Comparison of ENCODE assay signal across 8 cellular contexts in genomic region chr14:75981826-75982723, GRCh38. TPM values are rescaled to one million over a fixed set of nuclear protein-coding genes. Genes with fewer than 3 reads are reported as not detected.
DNase-seq lines count a peak whose midpoint lies in the region; ATAC-seq and TF ChIP-seq lines count a peak whose summit lies in the region.

Gene TGFB3 (minus strand): TSS chr14:75981995. CDS start chr14:75980893, 1,102 bp downstream.

- H3K4me3 ChIP-seq in HCT116 (replicated peaks in 1 of 2; ENCODE audit: low read depth in 1 of 2, low read length in 2 of 2) (peak within 1 kb of the TSS; percentile 53 to 86), left ventricle myocardium inferior (peak within 1 kb of the TSS; percentile 87), transverse colon (peak within 1 kb of the TSS; percentile 56 to 93 (median 70))

- H3K9me3 Mint-ChIP-seq in T-helper 1 cell treated with Interleukin-12 subunit alpha and Interleukin-12 subunit beta and Interleukin-4 antibody, amounts not matched to agents 30 μg/mL and 1 μg/mL, for 36 hours, result no peaks in the 10 kb centered on the region

- no peaks in the 10 kb centered on the region for H3K36me3 ChIP-seq in HCT116 (ENCODE audit: control insufficient read depth in 1 of 2, insufficient read depth in 2 of 2, low read length in 2 of 2)
- no peaks in the 10 kb centered on the region for H3K36me3 ChIP-seq in left ventricle myocardium inferior
- H3K36me3 ChIP-seq in transverse colon, result no peaks in the 10 kb centered on the region

- TF ChIP-seq RAD21 in HCT116 (IDR thresholded peaks at IDR 0.05; ENCODE audit: low read depth), result peak; percentile 83

- H3K9ac ChIP-seq in HCT116 (ENCODE audit: low read length), result peak within 1 kb of the TSS; percentile 77

- POLR2A ChIA-PET in HCT116 (lab: Charles Lee), result interaction anchor here (1.0 to 1.5 kb wide), 3 partner anchors 75 to 273 kb away, joined by 4 to 9 read pairs (median 5); no protein-coding TSS in a partner anchor

- ATAC-seq in HCT116, result peak; percentile 76

- intact Hi-C loops in HCT116 (cut with micrococcal nuclease), result loop anchor here (1.0 kb wide), 3 partner anchors 188 to 405 kb away; no protein-coding TSS in a partner anchor
- intact Hi-C loops in left ventricle myocardium inferior (cut with micrococcal nuclease), result loop anchor here (5.0 to 10.0 kb wide), 2 partner anchors 75 to 267 kb away; no protein-coding TSS in a partner anchor
- intact Hi-C loops in posterior vena cava (cut with DNase I), result loop anchor here (2.0 to 5.0 kb wide), 4 partner anchors 187 to 405 kb away; partner anchors contain the start of gene FLVCR2 (in 1 of the 2)
- intact Hi-C loops in transverse colon (cut with DNase I; ENCODE audit: low total_unique reads), result loop anchor here (2.0 to 5.0 kb wide), 2 partner anchors 75 to 269 kb away; no protein-coding TSS in a partner anchor

- peak within 1 kb of the TSS; percentile 90 for H3K27ac Mint-ChIP-seq in T-helper 1 cell treated with Interleukin-12 subunit alpha and Interleukin-12 subunit beta and Interleukin-4 antibody, amounts not matched to agents 30 μg/mL and 1 μg/mL, for 36 hours

- DNase-seq in DMS79 (lab: John Stamatoyannopoulos, UW), result peak; percentile 60
- peak; percentile 51 for DNase-seq in HCT116 (ENCODE audit: low read depth, low spot score)
- DNase-seq in NCI-H146 (lab: John Stamatoyannopoulos, UW), result peak; percentile 67
- DNase-seq in amniotic stem cell (lab: John Stamatoyannopoulos, UW), result peak; percentile 85
- peak; percentile 85 for DNase-seq in left ventricle myocardium inferior
- peak; percentile 96 for DNase-seq in posterior vena cava (ENCODE audit: low spot score)
- peak; percentile 84 for DNase-seq in transverse colon

- H3K27me3 ChIP-seq in HCT116 (ENCODE audit: insufficient read depth, low read length) (no peaks in the 10 kb centered on the region), left ventricle myocardium inferior (ENCODE audit: low read depth) (no peaks in the 10 kb centered on the region), transverse colon (no peaks in the 10 kb centered on the region)

- H3K27me3 Mint-ChIP-seq in T-helper 1 cell treated with Interleukin-12 subunit alpha and Interleukin-12 subunit beta and Interleukin-4 antibody, amounts not matched to agents 30 μg/mL and 1 μg/mL, for 36 hours (ENCODE audit: low read depth), result peaks cover 20% of the 10 kb centered on the region

- H2AFZ ChIP-seq in HCT116 (ENCODE audit: low read depth, low read length, poor library complexity, severe bottlenecking), result peak within 1 kb of the TSS; percentile 84

- H3K4me1 Mint-ChIP-seq in T-helper 1 cell treated with Interleukin-12 subunit alpha and Interleukin-12 subunit beta and Interleukin-4 antibody, amounts not matched to agents 30 μg/mL and 1 μg/mL, for 36 hours (ENCODE audit: low read depth), result peaks cover 33% of the 10 kb centered on the region

- 0 to 7% methylated on average over 3 to 59 of the region's 64 CpGs for WGBS in transverse colon (ENCODE audit: low coverage in 1 of 2), 2 donors

- H4K20me1 ChIP-seq in HCT116 (ENCODE audit: insufficient read depth), result no peaks in the 10 kb centered on the region

- peak within 1 kb of the TSS; percentile 42; the same call in 1 of the 2 replicates for H3K27ac ChIP-seq in HCT116 (ENCODE audit: low read depth, low read length)
- H3K27ac ChIP-seq in left ventricle myocardium inferior (replicated peaks), result peak within 1 kb of the TSS; percentile 95
- peak within 1 kb of the TSS; percentile 92 to 95 (median 92) for H3K27ac ChIP-seq in transverse colon

- no peak for TF ChIP-seq POLR2A in HCT116 (IDR thresholded peaks at IDR 0.05; ENCODE audit: borderline replicate concordance, extremely low read depth, insufficient read depth, insufficient read length)
- peak; percentile 65 for TF ChIP-seq POLR2A in transverse colon (IDR thresholded peaks at IDR 0.05)

- TF ChIP-seq EP300 in transverse colon (IDR thresholded peaks at IDR 0.05; ENCODE audit: low read depth), result no peak

- no peaks in the 10 kb centered on the region for H3K9me3 ChIP-seq in HCT116 (ENCODE audit: control insufficient read depth in 1 of 2, insufficient read depth in 1 of 2, low read depth in 1 of 2, low read length in 2 of 2)
- H3K9me3 ChIP-seq in left ventricle myocardium inferior (replicated peaks), result no peaks in the 10 kb centered on the region
- H3K9me3 ChIP-seq in transverse colon, result no peaks in the 10 kb centered on the region

- H3K79me2 ChIP-seq in HCT116 (ENCODE audit: insufficient read depth, low read length), result 0 out of 2 replicates have a peak, but pooled peaks cover 2% of the 10 kb centered on the region

- no peaks in the 10 kb centered on the region for H3K36me3 Mint-ChIP-seq in T-helper 1 cell treated with Interleukin-12 subunit alpha and Interleukin-12 subunit beta and Interleukin-4 antibody, amounts not matched to agents 30 μg/mL and 1 μg/mL, for 36 hours (ENCODE audit: low read depth)

- RAD21 ChIA-PET in HCT116 (lab: Charles Lee; ENCODE audit: low non-redundant PET in 1 of 2, low total read pairs in 2 of 2, uncharacterized antibody in 2 of 2, unreplicated experiment in 2 of 2), result interaction anchor here (0.6 to 3.3 kb wide), 12 partner anchors 70 to 371 kb away, joined by 3 to 16 read pairs (median 4); no protein-coding TSS in a partner anchor

- H3K4me3 Mint-ChIP-seq in T-helper 1 cell treated with Interleukin-12 subunit alpha and Interleukin-12 subunit beta and Interleukin-4 antibody, amounts not matched to agents 30 μg/mL and 1 μg/mL, for 36 hours, result peak within 1 kb of the TSS; percentile 85

- CTCF ChIA-PET in HCT116 (lab: Charles Lee), result interaction anchor here (0.6 to 7.2 kb wide), 24 partner anchors 9 to 666 kb away, joined by 3 to 176 read pairs (median 5); partner anchors contain the start of genes ERG28 and TTLL5

- H3K4me1 ChIP-seq in HCT116 (ENCODE audit: control insufficient read depth in 1 of 2, insufficient read depth in 2 of 2, low read length in 2 of 2), result peaks cover 12 to 27% of the 10 kb centered on the region in 2 experiments
- peaks cover 79% of the 10 kb centered on the region for H3K4me1 ChIP-seq in left ventricle myocardium inferior
- H3K4me1 ChIP-seq in transverse colon, result peaks cover 14 to 64% (median 36%) of the 10 kb centered on the region in 4 donors

- in situ Hi-C loops in transverse colon (cut with MboI; ENCODE audit: low pct_ligation_motif_present in 1 of 4, low pct_unique_long_range_greater_than_20kb in 1 of 4, low sequenced_read_pairs in 3 of 4), result loop anchor here (5.0 to 10.0 kb wide), 3 partner anchors 77 to 267 kb away; no protein-coding TSS in a partner anchor

- peak within 1 kb of the TSS; percentile 99 for H3K4me2 ChIP-seq in HCT116 (ENCODE audit: low read length)

- H3K9me2 ChIP-seq in HCT116 (ENCODE audit: insufficient read depth), result no peaks in the 10 kb centered on the region

- no TSS peak for BruUV-seq in HCT116 (replicated peaks; lab: Mats Ljungman, UMichigan)

- TF ChIP-seq CTCF in HCT116 (IDR thresholded peaks at IDR 0.05 in 2 of 3, conservative IDR thresholded peaks at IDR 0.05 in 1 of 3; ENCODE audit: borderline replicate concordance in 1 of 3, insufficient read depth in 1 of 3, low read depth in 2 of 3, low read length in 2 of 3) (peak; percentile 44 to 69 (median 52); a peak in 5 of 6 replicates), left ventricle myocardium inferior (IDR thresholded peaks at IDR 0.05; ENCODE audit: borderline replicate concordance) (peak; percentile 75), transverse colon (IDR thresholded peaks at IDR 0.05) (peak; percentile 61 to 83 (median 67))

TF ChIP-seq in HCT116, 20 proteins besides CTCF, POLR2A, EP300 and RAD21:
- no peak for TF ChIP-seq CEBPB (IDR thresholded peaks at IDR 0.05; ENCODE audit: low read depth)
- TF ChIP-seq JUND (IDR thresholded peaks at IDR 0.05), result no peak
- no peak for TF ChIP-seq POLR2AphosphoS5 (IDR thresholded peaks at IDR 0.05; ENCODE audit: low read depth, low read length)
- no peak for TF ChIP-seq SRF (IDR thresholded peaks at IDR 0.05; ENCODE audit: low read depth)
- no peak for TF ChIP-seq TCF7L2 (IDR thresholded peaks at IDR 0.05; ENCODE audit: borderline replicate concordance, extremely low read depth, insufficient read depth, insufficient read length)
- peak; percentile 58 for TF ChIP-seq ZFX (IDR thresholded peaks at IDR 0.05)
- peak; percentile 44; the same call in 1 of the 2 replicates for TF ChIP-seq SIN3A (IDR thresholded peaks at IDR 0.05; ENCODE audit: low read depth)
- peak; percentile 12 for TF ChIP-seq YY1 (IDR thresholded peaks at IDR 0.05; ENCODE audit: extremely low read depth, insufficient replicate concordance, low read depth, low read length)
- TF ChIP-seq FOSL1 (IDR thresholded peaks at IDR 0.05; ENCODE audit: low read depth), result no peak
- TF ChIP-seq ZNF274 (IDR thresholded peaks at IDR 0.05; ENCODE audit: low read depth, low read length), result no peak
- no peak for TF ChIP-seq ZBTB33 (IDR thresholded peaks at IDR 0.05; ENCODE audit: extremely low read depth, insufficient replicate concordance, low read length)
- TF ChIP-seq EGR1 (IDR thresholded peaks at IDR 0.05; ENCODE audit: low read depth), result no peak
- no peak for TF ChIP-seq EZH2 (IDR thresholded peaks at IDR 0.05)
- no peak for TF ChIP-seq SP1 (IDR thresholded peaks at IDR 0.05; ENCODE audit: low read depth)

RNA-seq across cellular contexts. Expression of gene TGFB3, which starts in this region (rescaled TPM):
- 1.6 TPM for total RNA-seq in HCT116 (2021; ENCODE audit: unreplicated experiment)
- 1.7 and 2.0 TPM in 2 replicates for polyA plus RNA-seq in HCT116 (2012)
- total RNA-seq in left ventricle myocardium inferior, result 27.2 TPM
- 100 to 1,000 TPM; 158 to 188 TPM for total RNA-seq in posterior vena cava
- 10 to 100 TPM in 2 of 4 donors, 1 to 10 TPM in 2; 4.4 to 22.5 (median 13.1) TPM for total RNA-seq in transverse colon

Comparison
In these comparisons a context has a peak if more than half of its experiments do, and no peak if none do; other contexts are left out.
1. Peak in every context shown above with its lines: DNase-seq, ATAC-seq, H3K4me3 ChIP-seq and H3K27ac ChIP-seq.
2. H3K27ac ChIP-seq: peak in every context shown above with its lines; median percentile 95 in left ventricle myocardium inferior; 92 in transverse colon; 42 in HCT116.